In genomic region chr1:102098081-102098480, GRCh38 we compare ENCODE assay signal across 14 cellular contexts.
DNase-seq lines count a peak whose midpoint lies in the region; TF ChIP-seq lines count a peak whose summit lies in the region.
"Had no signal": no experiment of that assay in that cellular context is flagged by ENCODE, and none has a peak within 500 bp of the region (broad histone marks: within the 10 kb centered on the region; RNA-seq: fewer than 3 reads in every experiment).

No MANE protein-coding gene starts in this region.

- no peaks in the 10 kb centered on the region for H3K9me2 ChIP-seq in GM23248 (ENCODE audit: insufficient read depth)

- H3K27ac Mint-ChIP-seq in mesothelial cell of epicardium: peak overlapping the region; percentile 30
- H3K27ac Mint-ChIP-seq: B cell; CD8-positive, alpha-beta T cell had no signal

- H3K4me2 ChIP-seq in GM23248 (ENCODE audit: unreplicated experiment): no peak overlapping the region
- H3K4me2 ChIP-seq: BLaER1 treated with 17β-estradiol and CSF1 and Interleukin-3, amounts not matched to agents 10 nM and 100 nM had no signal

- H3K4me1 Mint-ChIP-seq in mesothelial cell of epicardium: peaks cover 30% of the 10 kb centered on the region
- H3K4me1 Mint-ChIP-seq: B cell had no signal

- H2AFZ ChIP-seq in GM23248: no peak overlapping the region

- H3K27ac ChIP-seq in A673 (ENCODE audit: low read depth, low read length, poor library complexity, severe bottlenecking): peak overlapping the region; percentile 9
- H3K27ac ChIP-seq in SK-N-MC: no peak overlapping the region; the same call in 1 of the 2 replicates
- H3K27ac ChIP-seq in thyroid gland: peak overlapping the region; percentile 7 to 74 (median 57)
- H3K27ac ChIP-seq in GM23248: no peak overlapping the region
- H3K27ac ChIP-seq: BLaER1 treated with 17β-estradiol and CSF1 and Interleukin-3, amounts not matched to agents 10 nM and 100 nM had no signal

- WGBS in thyroid gland, 2 donors: 69 to 74% methylated on average over 4 of the region's 4 CpGs
- WGBS in GM23248 (ENCODE audit: low coverage in 1 of 2, low lambda C conversion rate in 2 of 2, missing lambda C conversion rate in 2 of 2), 2 experiments: 2 to 6% methylated on average over 4 of the region's 4 CpGs

- no peak for TF ChIP-seq CTCF in A673 (conservative IDR thresholded peaks at IDR 0.05; ENCODE audit: low read depth, low read length)
- TF ChIP-seq CTCF in mesothelial cell of epicardium (IDR thresholded peaks at IDR 0.05; ENCODE audit: unreplicated experiment): no peak
- no peak for TF ChIP-seq CTCF in thyroid gland (IDR thresholded peaks at IDR 0.05)

- no peaks in the 10 kb centered on the region for H3K36me3 Mint-ChIP-seq in mesothelial cell of epicardium
- H3K36me3 Mint-ChIP-seq: CD8-positive, alpha-beta T cell had no signal

- H3K79me2 ChIP-seq in GM23248 (ENCODE audit: insufficient read depth): no peaks in the 10 kb centered on the region

- no peaks in the 10 kb centered on the region for H4K20me1 ChIP-seq in GM23248 (ENCODE audit: insufficient read depth)
- H4K20me1 ChIP-seq: BLaER1 treated with 17β-estradiol and CSF1 and Interleukin-3, amounts not matched to agents 10 nM and 100 nM had no signal

- H3K9me3 ChIP-seq in A673 (ENCODE audit: low read depth, low read length, poor library complexity, severe bottlenecking): no peaks in the 10 kb centered on the region
- no peaks in the 10 kb centered on the region for H3K9me3 ChIP-seq in SK-N-MC (ENCODE audit: low read depth, low read length)
- H3K9me3 ChIP-seq in thyroid gland: no peaks in the 10 kb centered on the region
- H3K9me3 ChIP-seq in GM23248 (ENCODE audit: low read depth): no peaks in the 10 kb centered on the region
- H3K9me3 ChIP-seq: BLaER1 treated with 17β-estradiol and CSF1 and Interleukin-3, amounts not matched to agents 10 nM and 100 nM; HAP-1 had no signal

- POLR2A ChIA-PET in A673 (lab: Charles Lee; ENCODE audit: low non-redundant PET): no interaction called here

- CTCF ChIA-PET in A673 (lab: Charles Lee): no interaction called here

- H3K4me1 ChIP-seq in A673 (ENCODE audit: insufficient read depth, low read length, poor library complexity, severe bottlenecking) (peaks cover 15% of the 10 kb centered on the region), thyroid gland (peaks cover 24 to 25% of the 10 kb centered on the region in 2 donors), GM23248 (ENCODE audit: insufficient read depth) (no peaks in the 10 kb centered on the region)
- H3K4me1 ChIP-seq: BLaER1 treated with 17β-estradiol and CSF1 and Interleukin-3, amounts not matched to agents 10 nM and 100 nM had no signal

- in situ Hi-C loops in GM23248 (cut with MboI): no loop called here

- H3K9ac ChIP-seq in SK-N-MC (ENCODE audit: insufficient read length) (no peak overlapping the region), GM23248 (no peak overlapping the region)
- H3K9ac ChIP-seq: BLaER1 treated with 17β-estradiol and CSF1 and Interleukin-3, amounts not matched to agents 10 nM and 100 nM had no signal

- H3F3A ChIP-seq in GM23248 (ENCODE audit: insufficient read depth): no peaks in the 10 kb centered on the region

- BruUV-seq in A673 (replicated peaks; lab: Mats Ljungman, UMichigan): no TSS peak

- H3K27me3 Mint-ChIP-seq in mesothelial cell of epicardium (ENCODE audit: low read depth): peaks cover 6% of the 10 kb centered on the region
- H3K27me3 Mint-ChIP-seq: B cell had no signal

- TF ChIP-seq POLR2A in thyroid gland (IDR thresholded peaks at IDR 0.05): no peak

- no peak overlapping the region for H3K4me3 Mint-ChIP-seq in mesothelial cell of epicardium
- H3K4me3 Mint-ChIP-seq: B cell; CD8-positive, alpha-beta T cell had no signal

- intact Hi-C loops in A673 (cut with micrococcal nuclease; ENCODE audit: unreplicated experiment): no loop called here
- intact Hi-C loops in thyroid gland (cut with DNase I): no loop called here

- DNase-seq in A673 (ENCODE audit: low spot score) (peak; percentile 73), SK-N-MC (ENCODE audit: low read depth, low spot score) (peak; percentile 47), mesothelial cell of epicardium (ENCODE audit: low spot score in 2 of 2, unreplicated experiment in 2 of 2) (no peak), thyroid gland (no peak), GM23248 (no peak), inferior parietal cortex (ENCODE audit: extremely low spot score) (no peak), NCI-H2171 treated with DMSO at 0.1 percent for 48 hours (lab: John Stamatoyannopoulos, UW) (no peak)
- DNase-seq: 8988T; CD8-positive, alpha-beta T cell; DMS79 treated with DMSO at 0.1 percent for 48 hours; GF-D8 had no signal

- H3K27me3 ChIP-seq in A673 (replicated peaks; ENCODE audit: insufficient read depth, low read depth, low read length, poor library complexity) (no peaks in the 10 kb centered on the region), thyroid gland (no peaks in the 10 kb centered on the region), GM23248 (replicated peaks; ENCODE audit: insufficient read depth) (no peaks in the 10 kb centered on the region)
- H3K27me3 ChIP-seq: BLaER1 treated with 17β-estradiol and CSF1 and Interleukin-3, amounts not matched to agents 10 nM and 100 nM had no signal

- H3K4me3 ChIP-seq in A673 (ENCODE audit: low read depth, low read length, poor library complexity, severe bottlenecking) (no peak overlapping the region), SK-N-MC (peak overlapping the region; percentile 11; the same call in 1 of the 2 replicates), thyroid gland (replicated peaks in 1 of 3) (no peak overlapping the region), GM23248 (no peak overlapping the region)
- H3K4me3 ChIP-seq: BLaER1 treated with 17β-estradiol and CSF1 and Interleukin-3, amounts not matched to agents 10 nM and 100 nM; HAP-1 had no signal

- H3K36me3 ChIP-seq in A673 (ENCODE audit: insufficient read depth, low read length, poor library complexity, severe bottlenecking): no peaks in the 10 kb centered on the region
- no peaks in the 10 kb centered on the region for H3K36me3 ChIP-seq in SK-N-MC (ENCODE audit: insufficient read depth, low read length)
- no peaks in the 10 kb centered on the region for H3K36me3 ChIP-seq in thyroid gland
- no peaks in the 10 kb centered on the region for H3K36me3 ChIP-seq in GM23248 (ENCODE audit: low read depth)
- H3K36me3 ChIP-seq: BLaER1 treated with 17β-estradiol and CSF1 and Interleukin-3, amounts not matched to agents 10 nM and 100 nM had no signal

- H3K9me3 Mint-ChIP-seq in mesothelial cell of epicardium: peaks cover 3% of the 10 kb centered on the region
- H3K9me3 Mint-ChIP-seq: CD8-positive, alpha-beta T cell had no signal

Comparison
In these comparisons a context has a peak if more than half of its experiments do, and no peak if none do; other contexts are left out.
1. DNase-seq: peak in A673 (single experiment) and SK-N-MC (single experiment); none in mesothelial cell of epicardium (0 of 2), thyroid gland (0 of 2), GM23248 (single experiment), inferior parietal cortex (single experiment) and NCI-H2171 treated with DMSO at 0.1 percent for 48 hours (single experiment).
2. H3K27ac ChIP-seq: peak in A673 (single experiment) and thyroid gland (3 of 3); none in SK-N-MC (single experiment) and GM23248 (single experiment).